ENCODE assay signal across 1 cellular context in the genomic region with DNA sequence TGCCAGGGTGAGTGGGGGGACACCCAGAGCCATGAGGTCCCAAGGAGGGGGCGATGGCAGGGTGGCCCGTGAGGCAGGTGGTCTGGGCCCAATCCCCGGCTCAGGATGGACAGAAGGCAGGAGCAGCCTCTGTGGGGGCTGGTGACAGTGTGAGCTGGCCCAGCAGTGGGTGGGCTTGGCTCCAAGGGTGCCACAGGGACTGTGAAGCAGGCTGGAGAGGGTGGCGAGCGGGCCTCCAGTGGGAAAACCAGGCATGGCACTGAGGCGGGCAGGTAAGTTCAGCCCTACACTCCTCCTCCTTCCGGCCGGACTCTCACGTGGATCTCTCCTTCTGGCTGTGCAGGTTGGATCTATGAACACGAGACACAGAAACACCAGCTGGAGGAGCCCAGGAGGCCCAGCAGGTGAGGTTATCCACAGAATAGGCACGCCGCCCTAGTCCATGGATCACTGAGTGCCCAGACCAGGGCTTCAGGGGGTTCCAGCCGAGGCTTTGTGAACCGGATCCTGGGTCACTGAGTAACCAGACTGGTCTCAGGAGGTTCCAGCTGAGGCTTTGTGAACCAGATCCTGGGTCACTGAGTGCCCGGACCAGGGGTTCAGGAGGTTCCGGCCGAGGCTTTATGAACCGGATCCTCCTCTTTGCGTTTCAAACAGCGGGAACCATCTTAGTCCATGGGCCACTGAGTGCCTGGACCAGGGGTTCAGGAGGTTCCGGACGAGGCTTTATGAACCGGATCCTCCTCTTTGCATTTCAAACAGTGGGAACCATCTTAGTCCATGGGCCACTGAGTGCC.
TF ChIP-seq lines count a peak whose summit lies in the region.

No MANE protein-coding gene starts in this region.

TF ChIP-seq in WTC11, 78 proteins besides CTCF, POLR2A, EP300 and RAD21 (continued from another document):
- TF ChIP-seq, protein P1, sequence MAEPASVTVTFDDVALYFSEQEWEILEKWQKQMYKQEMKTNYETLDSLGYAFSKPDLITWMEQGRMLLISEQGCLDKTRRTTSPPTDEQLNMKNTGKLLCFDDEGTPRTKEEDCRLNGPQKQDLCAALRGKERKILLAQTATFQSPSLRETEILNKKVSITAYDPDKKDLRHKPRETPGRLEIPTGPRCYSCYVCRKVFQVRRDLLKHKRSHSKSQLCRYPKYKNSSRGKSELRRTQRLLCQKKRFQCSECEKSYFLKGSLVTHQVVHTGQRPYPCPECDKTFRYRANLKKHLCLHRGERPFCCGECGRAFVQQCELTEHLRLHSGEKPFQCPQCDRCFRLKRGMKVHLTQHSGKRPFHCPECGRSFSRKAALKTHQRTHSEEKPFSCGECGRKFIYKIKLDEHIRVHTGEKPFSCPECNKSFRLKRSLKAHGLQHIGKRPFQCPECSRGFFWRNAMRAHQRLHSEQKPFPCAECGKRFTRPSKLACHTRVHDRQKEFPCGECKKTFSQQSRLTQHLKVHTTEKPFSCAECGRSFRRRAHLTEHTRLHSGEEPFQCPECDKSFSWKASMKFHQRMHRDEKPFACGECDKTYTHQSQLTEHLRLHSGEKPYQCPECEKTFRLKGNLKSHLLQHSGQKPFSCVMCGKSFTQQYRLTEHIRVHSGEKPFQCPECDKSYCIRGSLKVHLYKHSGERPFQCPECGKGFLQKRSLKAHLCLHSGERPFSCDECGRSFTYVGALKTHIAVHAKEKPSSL (CRISPR knock-in tag; conservative IDR thresholded peaks at IDR 0.05): no peak
- TF ChIP-seq TEAD1 (CRISPR knock-in tag; IDR thresholded peaks at IDR 0.05) (no peak), ZNF671 (CRISPR knock-in tag; IDR thresholded peaks at IDR 0.05) (no peak), ZNF121 (CRISPR knock-in tag; IDR thresholded peaks at IDR 0.05) (no peak), SMAD3 (CRISPR knock-in tag; IDR thresholded peaks at IDR 0.05; ENCODE audit: borderline replicate concordance) (no peak)
- TF ChIP-seq, protein P2, sequence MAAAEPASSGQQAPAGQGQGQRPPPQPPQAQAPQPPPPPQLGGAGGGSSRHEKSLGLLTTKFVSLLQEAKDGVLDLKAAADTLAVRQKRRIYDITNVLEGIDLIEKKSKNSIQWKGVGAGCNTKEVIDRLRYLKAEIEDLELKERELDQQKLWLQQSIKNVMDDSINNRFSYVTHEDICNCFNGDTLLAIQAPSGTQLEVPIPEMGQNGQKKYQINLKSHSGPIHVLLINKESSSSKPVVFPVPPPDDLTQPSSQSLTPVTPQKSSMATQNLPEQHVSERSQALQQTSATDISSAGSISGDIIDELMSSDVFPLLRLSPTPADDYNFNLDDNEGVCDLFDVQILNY (CRISPR knock-in tag; IDR thresholded peaks at IDR 0.05): no peak
- TF ChIP-seq, protein P3, sequence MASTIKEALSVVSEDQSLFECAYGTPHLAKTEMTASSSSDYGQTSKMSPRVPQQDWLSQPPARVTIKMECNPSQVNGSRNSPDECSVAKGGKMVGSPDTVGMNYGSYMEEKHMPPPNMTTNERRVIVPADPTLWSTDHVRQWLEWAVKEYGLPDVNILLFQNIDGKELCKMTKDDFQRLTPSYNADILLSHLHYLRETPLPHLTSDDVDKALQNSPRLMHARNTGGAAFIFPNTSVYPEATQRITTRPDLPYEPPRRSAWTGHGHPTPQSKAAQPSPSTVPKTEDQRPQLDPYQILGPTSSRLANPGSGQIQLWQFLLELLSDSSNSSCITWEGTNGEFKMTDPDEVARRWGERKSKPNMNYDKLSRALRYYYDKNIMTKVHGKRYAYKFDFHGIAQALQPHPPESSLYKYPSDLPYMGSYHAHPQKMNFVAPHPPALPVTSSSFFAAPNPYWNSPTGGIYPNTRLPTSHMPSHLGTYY (CRISPR knock-in tag; IDR thresholded peaks at IDR 0.05): no peak
- TF ChIP-seq, protein P4, sequence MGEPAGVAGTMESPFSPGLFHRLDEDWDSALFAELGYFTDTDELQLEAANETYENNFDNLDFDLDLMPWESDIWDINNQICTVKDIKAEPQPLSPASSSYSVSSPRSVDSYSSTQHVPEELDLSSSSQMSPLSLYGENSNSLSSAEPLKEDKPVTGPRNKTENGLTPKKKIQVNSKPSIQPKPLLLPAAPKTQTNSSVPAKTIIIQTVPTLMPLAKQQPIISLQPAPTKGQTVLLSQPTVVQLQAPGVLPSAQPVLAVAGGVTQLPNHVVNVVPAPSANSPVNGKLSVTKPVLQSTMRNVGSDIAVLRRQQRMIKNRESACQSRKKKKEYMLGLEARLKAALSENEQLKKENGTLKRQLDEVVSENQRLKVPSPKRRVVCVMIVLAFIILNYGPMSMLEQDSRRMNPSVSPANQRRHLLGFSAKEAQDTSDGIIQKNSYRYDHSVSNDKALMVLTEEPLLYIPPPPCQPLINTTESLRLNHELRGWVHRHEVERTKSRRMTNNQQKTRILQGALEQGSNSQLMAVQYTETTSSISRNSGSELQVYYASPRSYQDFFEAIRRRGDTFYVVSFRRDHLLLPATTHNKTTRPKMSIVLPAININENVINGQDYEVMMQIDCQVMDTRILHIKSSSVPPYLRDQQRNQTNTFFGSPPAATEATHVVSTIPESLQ (CRISPR knock-in tag; IDR thresholded peaks at IDR 0.05): no peak
- TF ChIP-seq, protein P5, sequence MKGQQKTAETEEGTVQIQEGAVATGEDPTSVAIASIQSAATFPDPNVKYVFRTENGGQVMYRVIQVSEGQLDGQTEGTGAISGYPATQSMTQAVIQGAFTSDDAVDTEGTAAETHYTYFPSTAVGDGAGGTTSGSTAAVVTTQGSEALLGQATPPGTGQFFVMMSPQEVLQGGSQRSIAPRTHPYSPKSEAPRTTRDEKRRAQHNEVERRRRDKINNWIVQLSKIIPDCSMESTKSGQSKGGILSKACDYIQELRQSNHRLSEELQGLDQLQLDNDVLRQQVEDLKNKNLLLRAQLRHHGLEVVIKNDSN (CRISPR knock-in tag; IDR thresholded peaks at IDR 0.05): no peak
